1 cellular context compared by ENCODE assay signal in the genomic region with DNA sequence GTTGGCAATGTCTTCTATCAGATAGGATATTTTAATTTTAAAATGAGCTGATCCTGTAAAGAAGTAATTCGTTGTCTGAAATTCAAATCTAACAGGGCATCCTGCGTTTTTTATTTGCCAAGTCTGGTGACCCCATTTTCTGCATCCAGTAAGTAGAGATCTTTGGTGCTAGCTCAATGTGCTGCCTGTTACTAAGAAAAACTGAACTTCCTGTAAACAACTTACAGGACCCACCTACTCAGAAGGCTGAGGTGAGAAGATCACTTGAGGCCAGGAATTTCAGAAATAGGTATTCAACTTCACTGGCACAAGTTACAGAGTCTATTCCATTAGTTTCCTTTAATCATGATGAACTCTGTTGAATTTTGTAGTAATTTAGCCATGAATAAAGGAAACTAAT.
TF ChIP-seq lines count a peak whose summit lies in the region.

No MANE protein-coding gene starts in this region.

TF ChIP-seq in GM12878, 131 proteins besides CTCF, POLR2A, EP300 and RAD21:
- TF ChIP-seq, protein P1, sequence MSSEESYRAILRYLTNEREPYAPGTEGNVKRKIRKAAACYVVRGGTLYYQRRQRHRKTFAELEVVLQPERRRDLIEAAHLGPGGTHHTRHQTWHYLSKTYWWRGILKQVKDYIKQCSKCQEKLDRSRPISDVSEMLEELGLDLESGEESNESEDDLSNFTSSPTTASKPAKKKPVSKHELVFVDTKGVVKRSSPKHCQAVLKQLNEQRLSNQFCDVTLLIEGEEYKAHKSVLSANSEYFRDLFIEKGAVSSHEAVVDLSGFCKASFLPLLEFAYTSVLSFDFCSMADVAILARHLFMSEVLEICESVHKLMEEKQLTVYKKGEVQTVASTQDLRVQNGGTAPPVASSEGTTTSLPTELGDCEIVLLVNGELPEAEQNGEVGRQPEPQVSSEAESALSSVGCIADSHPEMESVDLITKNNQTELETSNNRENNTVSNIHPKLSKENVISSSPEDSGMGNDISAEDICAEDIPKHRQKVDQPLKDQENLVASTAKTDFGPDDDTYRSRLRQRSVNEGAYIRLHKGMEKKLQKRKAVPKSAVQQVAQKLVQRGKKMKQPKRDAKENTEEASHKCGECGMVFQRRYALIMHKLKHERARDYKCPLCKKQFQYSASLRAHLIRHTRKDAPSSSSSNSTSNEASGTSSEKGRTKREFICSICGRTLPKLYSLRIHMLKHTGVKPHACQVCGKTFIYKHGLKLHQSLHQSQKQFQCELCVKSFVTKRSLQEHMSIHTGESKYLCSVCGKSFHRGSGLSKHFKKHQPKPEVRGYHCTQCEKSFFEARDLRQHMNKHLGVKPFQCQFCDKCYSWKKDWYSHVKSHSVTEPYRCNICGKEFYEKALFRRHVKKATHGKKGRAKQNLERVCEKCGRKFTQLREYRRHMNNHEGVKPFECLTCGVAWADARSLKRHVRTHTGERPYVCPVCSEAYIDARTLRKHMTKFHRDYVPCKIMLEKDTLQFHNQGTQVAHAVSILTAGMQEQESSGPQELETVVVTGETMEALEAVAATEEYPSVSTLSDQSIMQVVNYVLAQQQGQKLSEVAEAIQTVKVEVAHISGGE (CRISPR knock-in tag; IDR thresholded peaks at IDR 0.05) = no peak
- no peak for TF ChIP-seq MLLT1 (IDR thresholded peaks at IDR 0.05)
- TF ChIP-seq RELB (IDR thresholded peaks at IDR 0.05; ENCODE audit: low read depth) = no peak
- TF ChIP-seq CUX1 (IDR thresholded peaks at IDR 0.05; ENCODE audit: insufficient replicate concordance, low read depth, low read length) = no peak
